ENCODE assay signal across 9 cellular contexts in genomic region chrX:11239230-11239629, GRCh38. TPM values are rescaled to one million over a fixed set of nuclear protein-coding genes. Genes with fewer than 3 reads are reported as not detected.
A peak's percentile ranks its signal among the peaks of the same experiment; 100 is the strongest.
DNase-seq lines count a peak whose midpoint lies in the region; ATAC-seq and TF ChIP-seq lines count a peak whose summit lies in the region.
"Had no signal": no experiment of that assay in that cellular context is flagged by ENCODE, and none has a peak within 500 bp of the region (broad histone marks: within the 10 kb centered on the region; RNA-seq: fewer than 3 reads in every experiment).

No MANE protein-coding gene starts in this region.

- DNase-seq in SK-N-DZ (ENCODE audit: low spot score) (peak; percentile 74), myocyte (ENCODE audit: low read depth) (peak; percentile 37), GM19240 (ENCODE audit: insufficient read length, low spot score) (no peak), GDM1 (lab: John Stamatoyannopoulos, UW) (no peak), ureter (ENCODE audit: low spot score) (no peak)
- DNase-seq: NCI-H2171 treated with DMSO at 0.1 percent for 48 hours had no signal

- TF ChIP-seq POLR2A in GM18505 (IDR thresholded peaks at IDR 0.05; ENCODE audit: borderline replicate concordance, extremely low read depth, insufficient read depth, insufficient read length) (no peak), gastroesophageal sphincter (IDR thresholded peaks at IDR 0.05) (no peak)

- peak; percentile 62 for ATAC-seq in GM18505 (IDR thresholded peaks at IDR 0.05; ENCODE audit: unreplicated experiment)
- peak; percentile 88 for ATAC-seq in HG02610 (IDR thresholded peaks at IDR 0.05; ENCODE audit: unreplicated experiment)
- ATAC-seq in gastroesophageal sphincter = no peak

- no peak for TF ChIP-seq EP300 in gastroesophageal sphincter (IDR thresholded peaks at IDR 0.05)

- H3K27ac ChIP-seq in gastroesophageal sphincter = no peak overlapping the region

- H3K9me3 ChIP-seq in gastroesophageal sphincter = no peaks in the 10 kb centered on the region

- peaks cover 0 to 10% (median under 1%) of the 10 kb centered on the region in 3 donors for H3K4me1 ChIP-seq in gastroesophageal sphincter

- no peaks in the 10 kb centered on the region for H3K36me3 ChIP-seq in gastroesophageal sphincter

- no peaks in the 10 kb centered on the region for H3K27me3 ChIP-seq in gastroesophageal sphincter

- TF ChIP-seq CTCF in gastroesophageal sphincter (IDR thresholded peaks at IDR 0.05) = no peak

- no peak overlapping the region for H3K4me3 ChIP-seq in gastroesophageal sphincter

RNA-seq across cellular contexts. Expression of gene AMELX, which starts 54.0 kb away (rescaled TPM):
- polyA plus RNA-seq in SK-N-DZ (2014; cell fraction: cytosol; rRNA removed) = not detected in 2 replicates
- not detected in 2 replicates for polyA plus RNA-seq in SK-N-DZ (2014; cell fraction: nucleus; rRNA removed)
- total RNA-seq in myocyte (not detected in 2 replicates), gastroesophageal sphincter (not detected), ureter (not detected)
- not detected for polyA plus RNA-seq in myocyte (2012)

Comparison
In these comparisons a context has a peak if more than half of its experiments do, and no peak if none do; other contexts are left out.
1. DNase-seq: peak in SK-N-DZ (single experiment) and myocyte (single experiment); none in GM19240 (single experiment), GDM1 (single experiment) and ureter (single experiment).